23 cellular contexts compared by ENCODE assay signal in genomic region chr10:103791291-103791690, GRCh38.
"Had no signal": no experiment of that assay in that cellular context is flagged by ENCODE, and none has a peak within 500 bp of the region (broad histone marks: within the 10 kb centered on the region; RNA-seq: fewer than 3 reads in every experiment).

No MANE protein-coding gene starts in this region.

- H3K4me3 ChIP-seq: heart left ventricle, lung, skin epidermis, thoracic aorta had no signal

- H3K36me3 ChIP-seq: heart left ventricle, neutrophil, thoracic aorta had no signal

- H3K9me3 ChIP-seq: heart left ventricle, neutrophil, thoracic aorta had no signal

- H3K27ac ChIP-seq: heart left ventricle, neutrophil, thoracic aorta had no signal

- ATAC-seq: activated T-cell treated with anti-CD3 and anti-CD28 coated beads, Interleukin-2, amount 50 U/mL, for 4 hours; heart left ventricle; left lobe of liver; sciatic nerve; SK-N-SH treated with all-trans-retinoic acid at 6 μM for 48 hours; stimulated activated naive CD8-positive, alpha-beta T cell treated with anti-CD3 and anti-CD28 coated beads, Interleukin-15, Interleukin-2, amounts not matched to agents 100 U/mL and 50 U/mL, for 24 hours; T-helper 17 cell had no signal

- DNase-seq: activated CD4-positive, alpha-beta memory T cell treated with anti-CD3 and anti-CD28 coated beads, Interleukin-2, amount 10 ng/mL, durations not matched to agents 7 days and 5 days; activated CD4-positive, alpha-beta T cell treated with anti-CD3 and anti-CD28 coated beads, Interleukin-2, amount 10 ng/mL, durations not matched to agents 24 days and 14 days; activated CD4-positive, CD25-positive, alpha-beta regulatory T cell treated with anti-CD3 and anti-CD28 coated beads, Interleukin-2, amount 50 U/mL, for 72 hours; activated naive CD4-positive, alpha-beta T cell treated with Interleukin-2 at 50 U/mL for 16 hours; activated T-cell treated with anti-CD3 and anti-CD28 coated beads, Interleukin-2, amount 50 U/mL, for 4 hours; anterior cingulate cortex; effector CD8-positive, alpha-beta T cell; erythroblast; kidney glomerular epithelial cell; mesendoderm; stimulated activated CD4-positive, alpha-beta T cell treated with anti-CD3 and anti-CD28 coated beads, Interleukin-12 subunit alpha, Interleukin-12 subunit beta, amount 100 ng/mL, for 4 hours; stimulated activated CD4-positive, alpha-beta T cell treated with anti-CD3 and anti-CD28 coated beads, Interleukin-4, amount 100 ng/mL, for 1 hour; stimulated activated naive CD8-positive, alpha-beta T cell treated with anti-CD3 and anti-CD28 coated beads, Interleukin-15, Interleukin-2, amounts not matched to agents 100 U/mL and 50 U/mL, for 24 hours; T-helper 17 cell; T1000 had no signal

- H3K27me3 ChIP-seq: heart left ventricle, neutrophil had no signal
